In the genomic region with DNA sequence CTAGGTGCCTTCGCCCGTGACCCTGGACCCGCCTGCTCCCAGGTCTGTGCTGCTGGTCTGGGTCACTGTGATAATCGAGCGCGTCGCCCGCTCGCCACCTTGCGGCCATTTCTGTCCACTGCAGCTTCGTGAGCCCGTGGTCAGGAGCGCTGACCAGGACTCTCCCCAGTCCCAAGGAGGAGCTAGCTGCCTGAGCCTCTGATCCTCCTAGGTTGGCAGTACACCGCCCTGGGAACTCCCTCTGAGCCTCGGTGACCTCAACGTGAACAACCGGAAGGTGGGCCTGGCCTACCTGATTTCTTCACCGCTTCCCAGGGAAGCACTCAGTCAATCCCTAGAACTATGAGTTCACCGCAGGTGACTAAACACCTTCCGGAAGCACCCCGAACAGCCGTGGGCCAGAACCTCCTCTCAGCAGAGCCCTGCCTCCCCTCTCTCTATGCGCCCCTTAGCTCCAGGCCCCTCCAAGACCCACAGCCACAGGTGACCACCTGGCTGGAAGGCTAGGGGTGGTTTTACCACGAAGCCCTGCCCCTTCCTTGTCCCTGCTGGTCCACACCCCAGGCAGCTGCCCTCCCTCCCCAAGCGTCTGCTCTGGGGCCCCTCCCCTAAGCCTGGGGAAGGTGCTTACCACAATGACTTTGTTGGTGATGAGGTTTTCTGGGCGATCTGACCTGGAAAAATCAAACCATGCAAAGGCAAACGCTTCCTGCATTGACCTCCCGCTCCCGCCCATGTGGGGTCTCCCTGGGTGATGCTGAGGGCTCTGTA, we compare ENCODE assay signal across 8 cellular contexts. TPM values are rescaled to one million over a fixed set of nuclear protein-coding genes. Genes with fewer than 3 reads are reported as not detected.
A peak's percentile ranks its signal among the peaks of the same experiment; 100 is the strongest.
DNase-seq lines count a peak whose midpoint lies in the region; ATAC-seq lines count a peak whose summit lies in the region.

No MANE protein-coding gene starts in this region.

- no peaks in the 10 kb centered on the region for H3K36me3 Mint-ChIP-seq in activated CD4-positive, alpha-beta T cell treated with anti-CD3 and anti-CD28 coated beads, Interleukin-2, amount 10 ng/mL, durations not matched to agents 7 days and 5 days (ENCODE audit: low read depth)
- H3K36me3 Mint-ChIP-seq in effector memory CD8-positive, alpha-beta T cell (ENCODE audit: insufficient read depth) = no peaks in the 10 kb centered on the region

- no peak overlapping the region for H3K4me3 Mint-ChIP-seq in activated CD4-positive, alpha-beta T cell treated with anti-CD3 and anti-CD28 coated beads, Interleukin-2, amount 10 ng/mL, durations not matched to agents 7 days and 5 days
- H3K4me3 Mint-ChIP-seq in effector memory CD8-positive, alpha-beta T cell = peak overlapping the region in 1 of 2 donors; percentile 63

- CTCF ChIA-PET in activated CD4-positive, alpha-beta T cell treated with anti-CD3 and anti-CD28 coated beads, Interleukin-2, amount 10 ng/mL, durations not matched to agents 7 days and 5 days (lab: Charles Lee) = interaction anchor here (0.6 to 4.6 kb wide), 14 partner anchors 9 to 393 kb away, joined by 3 to 29 read pairs (median 3); a partner anchor contains a TSS

- peaks cover 6% of the 10 kb centered on the region for H3K27me3 Mint-ChIP-seq in activated CD4-positive, alpha-beta T cell treated with anti-CD3 and anti-CD28 coated beads, Interleukin-2, amount 10 ng/mL, durations not matched to agents 7 days and 5 days
- peaks cover 36 to 80% of the 10 kb centered on the region in 2 donors for H3K27me3 Mint-ChIP-seq in effector memory CD8-positive, alpha-beta T cell

- no peaks in the 10 kb centered on the region for H3K9me3 Mint-ChIP-seq in activated CD4-positive, alpha-beta T cell treated with anti-CD3 and anti-CD28 coated beads, Interleukin-2, amount 10 ng/mL, durations not matched to agents 7 days and 5 days
- H3K9me3 Mint-ChIP-seq in effector memory CD8-positive, alpha-beta T cell = no peaks in the 10 kb centered on the region

- ATAC-seq in effector memory CD8-positive, alpha-beta T cell (replicated peaks) = peak; percentile 66
- ATAC-seq in GM18858 (IDR thresholded peaks at IDR 0.05; ENCODE audit: unreplicated experiment) = no peak

- DNase-seq in NCI-H1417 (lab: John Stamatoyannopoulos, UW) = peak; percentile 16 to 62 (median 32)
- no peak for DNase-seq in NCI-H1417 treated with DMSO at 0.1 percent for 48 hours (lab: John Stamatoyannopoulos, UW)
- peak; percentile 16 for DNase-seq in NCI-H1092 treated with DMSO at 0.1 percent for 48 hours (lab: John Stamatoyannopoulos, UW)
- DNase-seq in activated CD4-positive, alpha-beta T cell treated with anti-CD3 and anti-CD28 coated beads, Interleukin-2, amount 10 ng/mL, durations not matched to agents 7 days and 5 days = peak; percentile 39
- DNase-seq in effector memory CD8-positive, alpha-beta T cell = peak; percentile 38 to 43 (median 38)
- peak; percentile 63 for DNase-seq in medulla oblongata (ENCODE audit: extremely low spot score)
- peak; percentile 75 for DNase-seq in stimulated activated CD8-positive, alpha-beta memory T cell treated with anti-CD3 and anti-CD28 coated beads, Interleukin-4, amount 100 ng/mL, for 48 hours

- H3K27ac Mint-ChIP-seq in activated CD4-positive, alpha-beta T cell treated with anti-CD3 and anti-CD28 coated beads, Interleukin-2, amount 10 ng/mL, durations not matched to agents 7 days and 5 days = no peak overlapping the region
- H3K27ac Mint-ChIP-seq in effector memory CD8-positive, alpha-beta T cell = peak overlapping the region in 1 of 2 donors; percentile 80

- POLR2A ChIA-PET in activated CD4-positive, alpha-beta T cell treated with anti-CD3 and anti-CD28 coated beads, Interleukin-2, amount 10 ng/mL, durations not matched to agents 7 days and 5 days (lab: Charles Lee) = no interaction called here

- H3K4me1 Mint-ChIP-seq in activated CD4-positive, alpha-beta T cell treated with anti-CD3 and anti-CD28 coated beads, Interleukin-2, amount 10 ng/mL, durations not matched to agents 7 days and 5 days = peaks cover 9% of the 10 kb centered on the region
- H3K4me1 Mint-ChIP-seq in effector memory CD8-positive, alpha-beta T cell (ENCODE audit: low read depth in 2 of 2) = peaks cover 0 to 12% of the 10 kb centered on the region in 2 donors

RNA-seq across cellular contexts. Expression of a gene that starts 9.7 kb away (rescaled TPM):
- not detected for total RNA-seq in activated CD4-positive, alpha-beta T cell treated with anti-CD3 and anti-CD28 coated beads, Interleukin-2, amount 10 ng/mL, durations not matched to agents 7 days and 5 days
